18 cellular contexts compared by ENCODE assay signal in the genomic region with DNA sequence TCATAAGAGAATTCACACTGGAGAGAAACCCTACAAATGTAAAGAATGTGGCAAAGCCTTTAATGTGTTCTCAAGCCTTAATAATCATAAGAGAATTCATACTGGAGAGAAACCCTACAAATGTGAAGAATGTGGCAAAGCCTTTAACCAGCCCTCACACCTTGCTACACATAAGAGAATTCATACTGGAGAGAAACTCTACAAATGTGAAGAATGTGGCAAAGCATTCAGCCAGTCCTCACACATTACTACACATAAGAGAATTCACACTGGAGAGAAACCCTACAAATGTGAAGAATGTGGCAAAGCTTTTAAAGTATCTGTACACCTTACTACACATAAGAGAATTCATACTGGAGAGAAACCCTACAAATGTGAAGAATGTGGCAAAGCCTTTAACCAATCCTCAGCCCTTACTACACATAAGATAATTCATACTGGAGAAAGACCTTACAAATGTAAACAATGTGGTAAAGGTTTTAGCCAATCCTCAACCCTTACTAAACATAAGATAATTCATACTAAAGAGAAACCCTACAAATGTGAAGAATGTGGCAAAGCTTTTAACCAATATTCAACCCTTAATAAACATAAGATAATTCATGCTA. TPM values are rescaled to one million over a fixed set of nuclear protein-coding genes. Genes with fewer than 3 reads are reported as not detected.
"Had no signal": no experiment of that assay in that cellular context is flagged by ENCODE, and none has a peak within 500 bp of the region (broad histone marks: within the 10 kb centered on the region; RNA-seq: fewer than 3 reads in every experiment).

No MANE protein-coding gene starts in this region.

RNA-seq across cellular contexts. Expression of a gene that starts 25.7 kb away (rescaled TPM):
- total RNA-seq: activated naive CD4-positive, alpha-beta T cell treated with anti-CD3 and anti-CD28 coated beads for 36 hours; activated naive CD4-positive, alpha-beta T cell treated with anti-CD3 and anti-CD28 coated beads, Interleukin-2, amount 50 U/mL, for 72 hours; activated naive CD8-positive, alpha-beta T cell treated with anti-CD3 and anti-CD28 coated beads, Interleukin-2, amount 10 ng/mL, durations not matched to agents 7 days and 5 days; activated T-cell treated with anti-CD3 and anti-CD28 coated beads, Interleukin-2, amount 50 U/mL, for 4 hours; activated T-helper 1 cell treated with anti-CD3 and anti-CD28 coated beads, Interleukin-12 subunit alpha, Interleukin-12 subunit beta, Interleukin-2, Interleukin-4 antibody, amounts not matched to agents 30 ng/mL and 10 ng/mL and 1 ng/mL, durations not matched to agents 14 hours and 24 hours and 36 hours; activated T-helper 2 cell treated with anti-CD3 and anti-CD28 coated beads, Interferon-gamma antibody, Interleukin-2, Interleukin-4, amounts not matched to agents 10 μg/mL and 5 μg/mL and 100 μg/mL, durations not matched to agents 14 hours and 24 hours and 36 hours; adrenal gland; aorta; ascending aorta; astrocyte; body of pancreas; breast epithelium; bronchial epithelial cell; cardiac muscle cell; cardiac septum; cerebellum; chondrocyte had no signal
- polyA plus RNA-seq: adipose tissue, adrenal gland, aorta, cardiac muscle cell had no signal
